ENCODE assay signal across 21 cellular contexts in genomic region chr12:3661028-3661427, GRCh38.
DNase-seq lines count a peak whose midpoint lies in the region; ATAC-seq and TF ChIP-seq lines count a peak whose summit lies in the region.
"Had no signal": no experiment of that assay in that cellular context is flagged by ENCODE, and none has a peak within 500 bp of the region (broad histone marks: within the 10 kb centered on the region; RNA-seq: fewer than 3 reads in every experiment).

No MANE protein-coding gene starts in this region.

- no peaks in the 10 kb centered on the region for H3K79me1 ChIP-seq in neuronal stem cell (ENCODE audit: low read depth, low read length)

- POLR2A ChIA-PET in PC-3 (lab: Charles Lee; ENCODE audit: unreplicated experiment) = no interaction called here

- H3K9me2 ChIP-seq in PC-3 (replicated peaks; ENCODE audit: low read length) = no peaks in the 10 kb centered on the region

- BruUV-seq in PC-3 (replicated peaks; lab: Mats Ljungman, UMichigan) = no TSS peak

- no peak for ATAC-seq in PC-3
- no peak for ATAC-seq in HG02588 (IDR thresholded peaks at IDR 0.05; ENCODE audit: unreplicated experiment)
- ATAC-seq: left ventricle myocardium superior had no signal

- H2BK12ac ChIP-seq in neuronal stem cell (ENCODE audit: low read length) = no peak overlapping the region

- no peaks in the 10 kb centered on the region for H3K9me3 ChIP-seq in PC-3 (ENCODE audit: low read length)
- H3K9me3 ChIP-seq in neuronal stem cell (replicated peaks in 1 of 2; ENCODE audit: control insufficient read depth in 2 of 2, insufficient read depth in 1 of 2, low read depth in 1 of 2, low read length in 2 of 2) = no peaks in the 10 kb centered on the region
- H3K9me3 ChIP-seq in WERI-Rb-1 (ENCODE audit: severe bottlenecking) = no peaks in the 10 kb centered on the region
- H3K9me3 ChIP-seq: BLaER1, prostate gland, SJSA1, upper lobe of left lung had no signal

- no peaks in the 10 kb centered on the region for H4K20me1 ChIP-seq in PC-3 (ENCODE audit: low read length)

- peak; percentile 10 for DNase-seq in HT1080 (ENCODE audit: low read depth)
- peak; percentile 69 for DNase-seq in NCI-H2029 (lab: John Stamatoyannopoulos, UW)
- peak; percentile 50 for DNase-seq in PC-3
- DNase-seq in neuronal stem cell (ENCODE audit: low spot score) = no peak
- DNase-seq in middle frontal gyrus (ENCODE audit: extremely low spot score, low spot score) = no peak
- DNase-seq in H4 (ENCODE audit: low spot score) = no peak
- no peak for DNase-seq in WERI-Rb-1
- DNase-seq: activated CD4-positive, alpha-beta T cell treated with anti-CD3 and anti-CD28 coated beads for 4 hours; activated naive CD4-positive, alpha-beta T cell treated with anti-CD3 and anti-CD28 coated beads for 36 hours; DND-41; KBM-7; left ventricle myocardium superior; NCI-H1694; stimulated activated naive CD4-positive, alpha-beta T cell treated with Interleukin-2 at 50 U/mL for 16 hours; T1000; upper lobe of left lung had no signal

- no peak overlapping the region for H3K14ac ChIP-seq in neuronal stem cell (ENCODE audit: low read length)

- H3K4me3 ChIP-seq in PC-3 (ENCODE audit: low read length) (no peak overlapping the region), neuronal stem cell (ENCODE audit: low read length in 2 of 2) (no peak overlapping the region), WERI-Rb-1 (ENCODE audit: low read depth, low read length) (no peak overlapping the region)
- H3K4me3 ChIP-seq: BLaER1, prostate gland, SJSA1, upper lobe of left lung had no signal

- no peak overlapping the region for H2AK5ac ChIP-seq in neuronal stem cell (ENCODE audit: low read depth, low read length)

- H3K79me2 ChIP-seq in PC-3 (ENCODE audit: low read length) = no peaks in the 10 kb centered on the region

- CTCF ChIA-PET in PC-3 (lab: Charles Lee) = no interaction called here

- H2AFZ ChIP-seq in PC-3 (ENCODE audit: low read length) = no peak overlapping the region
- no peak overlapping the region for H2AFZ ChIP-seq in neuronal stem cell (ENCODE audit: low read length)

- H3K27ac ChIP-seq in PC-3 (ENCODE audit: low read length) (no peak overlapping the region), neuronal stem cell (replicated peaks; ENCODE audit: low read length) (no peak overlapping the region), WERI-Rb-1 (no peak overlapping the region)
- H3K27ac ChIP-seq: BLaER1, epithelial cell of prostate, prostate gland, SJSA1, upper lobe of left lung had no signal

- H3K18ac ChIP-seq in neuronal stem cell (ENCODE audit: low read length) = no peak overlapping the region

- H2BK15ac ChIP-seq in neuronal stem cell (ENCODE audit: low read length) = peak overlapping the region; percentile 24

- H3K9ac ChIP-seq in PC-3 (ENCODE audit: low read length) (no peak overlapping the region), neuronal stem cell (ENCODE audit: low read depth, low read length, poor library complexity) (no peak overlapping the region)
- H3K9ac ChIP-seq: BLaER1 had no signal

- H3K27me3 ChIP-seq in PC-3 (ENCODE audit: low read length) (0 out of 2 replicates have a peak, but pooled peaks cover 3% of the 10 kb centered on the region), neuronal stem cell (ENCODE audit: control insufficient read depth in 3 of 3, insufficient read depth in 3 of 3, low read depth in 1 of 3, low read length in 3 of 3) (no peaks in the 10 kb centered on the region), WERI-Rb-1 (ENCODE audit: insufficient read depth, low read depth, severe bottlenecking) (no peaks in the 10 kb centered on the region)
- H3K27me3 ChIP-seq: BLaER1, upper lobe of left lung had no signal

- H3K4me2 ChIP-seq in PC-3 (ENCODE audit: low read length) (no peak overlapping the region), neuronal stem cell (ENCODE audit: insufficient read depth, low read length, poor library complexity, severe bottlenecking) (no peak overlapping the region)
- H3K4me2 ChIP-seq: BLaER1 had no signal

- H3K36me3 ChIP-seq in PC-3 (ENCODE audit: low read depth, low read length) = no peaks in the 10 kb centered on the region
- H3K36me3 ChIP-seq in neuronal stem cell (replicated peaks in 1 of 2; ENCODE audit: control insufficient read depth in 2 of 2, insufficient read depth in 2 of 2, low read length in 2 of 2) = no peaks in the 10 kb centered on the region
- H3K36me3 ChIP-seq in WERI-Rb-1 = no peaks in the 10 kb centered on the region; the same call in none of the 2 replicates
- H3K36me3 ChIP-seq: prostate gland, SJSA1 had no signal

- WGBS in neuronal stem cell (ENCODE audit: extremely low coverage in 2 of 2, insufficient read length in 2 of 2, insufficient replicate concordance in 1 of 2), 2 donors = no CpG with 5 or more reads among the region's 1 CpG

- H4K91ac ChIP-seq in neuronal stem cell (ENCODE audit: low read depth, low read length, poor library complexity) = no peak overlapping the region

- no peak overlapping the region for H2BK5ac ChIP-seq in neuronal stem cell (ENCODE audit: low read length)

- TF ChIP-seq CTCF in PC-3 (conservative IDR thresholded peaks at IDR 0.05; ENCODE audit: low read depth, low read length) (no peak), WERI-Rb-1 (IDR thresholded peaks at IDR 0.05; ENCODE audit: low read depth, low read length) (no peak)

- H4K8ac ChIP-seq in neuronal stem cell (ENCODE audit: low read depth, low read length) = no peak overlapping the region

- intact Hi-C loops in PC-3 (cut with micrococcal nuclease) = no loop called here

- no peak overlapping the region for H2BK120ac ChIP-seq in neuronal stem cell (ENCODE audit: low read depth, low read length)

- H3F3A ChIP-seq in PC-3 (ENCODE audit: low read length, unreplicated experiment) = no peaks in the 10 kb centered on the region

- H3K4me1 ChIP-seq in PC-3 (ENCODE audit: insufficient read depth, low read length) (peaks cover 4% of the 10 kb centered on the region; the same call in 1 of the 2 replicates), neuronal stem cell (ENCODE audit: control insufficient read depth in 2 of 2, insufficient read depth in 1 of 2, low read depth in 1 of 2, low read length in 2 of 2) (peaks cover 2 to 9% of the 10 kb centered on the region in 2 donors)
- H3K4me1 ChIP-seq: prostate gland, SJSA1, upper lobe of left lung had no signal

- no peak overlapping the region for H3K4ac ChIP-seq in neuronal stem cell (ENCODE audit: low read length)

- no peak overlapping the region for H3K23ac ChIP-seq in neuronal stem cell (ENCODE audit: low read depth, low read length, poor library complexity)

Comparison
In these comparisons a context has a peak if more than half of its experiments do, and no peak if none do; other contexts are left out.
1. DNase-seq: peak in HT1080 (single experiment), NCI-H2029 (single experiment) and PC-3 (single experiment); none in neuronal stem cell (single experiment), middle frontal gyrus (single experiment), H4 (single experiment) and WERI-Rb-1 (single experiment).